In genomic region chr4:40289366-40290188, GRCh38 we compare ENCODE assay signal across 9 cellular contexts. TPM values are rescaled to one million over a fixed set of nuclear protein-coding genes. Genes with fewer than 3 reads are reported as not detected.
DNase-seq lines count a peak whose midpoint lies in the region; ATAC-seq lines count a peak whose summit lies in the region.
"Had no signal": no experiment of that assay in that cellular context is flagged by ENCODE, and none has a peak within 500 bp of the region (broad histone marks: within the 10 kb centered on the region; RNA-seq: fewer than 3 reads in every experiment).

No MANE protein-coding gene starts in this region.

- peaks cover 9% of the 10 kb centered on the region for H3K4me1 ChIP-seq in skeletal muscle satellite cell (ENCODE audit: control insufficient read depth, insufficient read depth, low read length)
- H3K4me1 ChIP-seq: A549 had no signal

- H3K9ac ChIP-seq in skeletal muscle satellite cell (ENCODE audit: low read depth, low read length) = no peak overlapping the region

- H3K4me1 Mint-ChIP-seq in activated T-cell treated with anti-CD3 and anti-CD28 coated beads, Interleukin-2, amount 50 U/mL, for 72 hours (ENCODE audit: low read depth) = peaks cover 52% of the 10 kb centered on the region

- H3K27me3 ChIP-seq in skeletal muscle satellite cell (ENCODE audit: control insufficient read depth, insufficient read depth, low read length) = no peaks in the 10 kb centered on the region

- H3K36me3 Mint-ChIP-seq in activated T-cell treated with anti-CD3 and anti-CD28 coated beads, Interleukin-2, amount 50 U/mL, for 72 hours (ENCODE audit: insufficient read depth in 2 of 2) = peaks cover 0 to 2% of the 10 kb centered on the region in 2 donors

- H3K9me3 Mint-ChIP-seq in activated T-cell treated with anti-CD3 and anti-CD28 coated beads, Interleukin-2, amount 50 U/mL, for 72 hours = no peaks in the 10 kb centered on the region

- ATAC-seq in activated T-cell treated with anti-CD3 and anti-CD28 coated beads, Interleukin-2, amount 50 U/mL, for 72 hours (replicated peaks in 1 of 2) = peak; percentile 55 to 81
- no peak for ATAC-seq in HG03135 (IDR thresholded peaks at IDR 0.05; ENCODE audit: unreplicated experiment)
- ATAC-seq: A549 had no signal

- H3K27me3 Mint-ChIP-seq in activated T-cell treated with anti-CD3 and anti-CD28 coated beads, Interleukin-2, amount 50 U/mL, for 72 hours (ENCODE audit: low read depth) = no peaks in the 10 kb centered on the region

- H3K4me2 ChIP-seq in skeletal muscle satellite cell (ENCODE audit: low read length) = peak overlapping the region; percentile 34
- H3K4me2 ChIP-seq: A549 had no signal

- H3K27ac Mint-ChIP-seq in activated T-cell treated with anti-CD3 and anti-CD28 coated beads, Interleukin-2, amount 50 U/mL, for 72 hours = peak overlapping the region; percentile 74

- H3K4me3 Mint-ChIP-seq in activated T-cell treated with anti-CD3 and anti-CD28 coated beads, Interleukin-2, amount 50 U/mL, for 72 hours = peak overlapping the region; percentile 65 to 75

- no peaks in the 10 kb centered on the region for H3K9me3 ChIP-seq in skeletal muscle satellite cell (replicated peaks; ENCODE audit: low read length)
- H3K9me3 ChIP-seq: A549 had no signal

- H3K4me3 ChIP-seq in skeletal muscle satellite cell (ENCODE audit: low read length) = no peak overlapping the region
- H3K4me3 ChIP-seq: A549 had no signal

- H3K36me3 ChIP-seq in skeletal muscle satellite cell (ENCODE audit: insufficient read depth, low read length) = no peaks in the 10 kb centered on the region

- peak; percentile 4 to 38 for DNase-seq in NCI-H524 (lab: John Stamatoyannopoulos, UW)
- no peak for DNase-seq in NCI-H524 treated with DMSO at 0.1 percent for 48 hours (lab: John Stamatoyannopoulos, UW)
- peak; percentile 45 to 64 for DNase-seq in Kasumi-1 (lab: John Stamatoyannopoulos, UW)
- peak in 1 of 2 donors; percentile 42 for DNase-seq in activated T-cell treated with anti-CD3 and anti-CD28 coated beads, Interleukin-2, amount 50 U/mL, for 72 hours
- DNase-seq in NCI-H2029 (lab: John Stamatoyannopoulos, UW) = no peak
- DNase-seq in KG1 (lab: John Stamatoyannopoulos, UW) = no peak

RNA-seq across cellular contexts. Expression of gene CHRNA9, which starts 45.6 kb away (rescaled TPM):
- not detected for total RNA-seq in activated T-cell treated with anti-CD3 and anti-CD28 coated beads, Interleukin-2, amount 50 U/mL, for 72 hours
- under 0.01 TPM in 1 of 2 replicates, not detected in the other for total RNA-seq in skeletal muscle satellite cell (2012; rRNA removed)

Comparison
In these comparisons a context has a peak if more than half of its experiments do, and no peak if none do; other contexts are left out.
1. DNase-seq: peak in NCI-H524 (2 of 2) and Kasumi-1 (2 of 2); none in NCI-H524 treated with DMSO at 0.1 percent for 48 hours (single experiment), NCI-H2029 (single experiment) and KG1 (single experiment).